Comparison of ENCODE assay signal across 2 cellular contexts in genomic region chr2:159715451-159715850, GRCh38.
TF ChIP-seq lines count a peak whose summit lies in the region.

No MANE protein-coding gene starts in this region.

TF ChIP-seq in GM23338, 12 proteins besides CTCF, POLR2A, EP300 and RAD21 (continued from another document):
- TF ChIP-seq REST (IDR thresholded peaks at IDR 0.05; ENCODE audit: unreplicated experiment) (no peak), ZNF462 (CRISPR knock-in tag; IDR thresholded peaks at IDR 0.05) (no peak), EZH2 (IDR thresholded peaks at IDR 0.05; ENCODE audit: low read depth, unreplicated experiment) (no peak), EZH2phosphoT487 (IDR thresholded peaks at IDR 0.05; ENCODE audit: unreplicated experiment) (no peak), POLR2AphosphoS5 (IDR thresholded peaks at IDR 0.05; ENCODE audit: low read depth) (no peak), NANOG (IDR thresholded peaks at IDR 0.05; ENCODE audit: borderline replicate concordance) (no peak), ZNF114 (CRISPR knock-in tag; IDR thresholded peaks at IDR 0.05) (no peak), CREB1 (CRISPR knock-in tag; IDR thresholded peaks at IDR 0.05; ENCODE audit: low read depth) (no peak), ZNF331 (CRISPR knock-in tag; IDR thresholded peaks at IDR 0.05; ENCODE audit: low read depth) (no peak)

TF ChIP-seq in SK-N-SH, 30 proteins besides CTCF, POLR2A, EP300 and RAD21 (continued from another document):
- TF ChIP-seq REST (IDR thresholded peaks at IDR 0.05; ENCODE audit: low read depth, low read length) (no peak), SIN3A (IDR thresholded peaks at IDR 0.05; ENCODE audit: borderline replicate concordance, low read depth, low read length) (no peak), GABPA (IDR thresholded peaks at IDR 0.05; ENCODE audit: low read depth) (no peak; the same call in 1 of the 2 replicates)
TF ChIP-seq in SK-N-SH: peak in this region for 0.
